In genomic region chr6:28863607-28864320, GRCh38 we compare ENCODE assay signal across 8 cellular contexts.
DNase-seq lines count a peak whose midpoint lies in the region; ATAC-seq, FAIRE-seq and TF ChIP-seq lines count a peak whose summit lies in the region.

No MANE protein-coding gene starts in this region.

- H3K4me1 Mint-ChIP-seq in activated naive CD4-positive, alpha-beta T cell treated with anti-CD3 and anti-CD28 coated beads for 36 hours (ENCODE audit: low read depth): peaks cover 33% of the 10 kb centered on the region

- CTCF ChIA-PET in activated naive CD4-positive, alpha-beta T cell treated with anti-CD3 and anti-CD28 coated beads for 36 hours (lab: Charles Lee): interaction anchor here (0.7 to 7.2 kb wide), 3 partner anchors 15 to 76 kb away, joined by 3 to 68 read pairs (median 3); no protein-coding TSS in a partner anchor

- H3K36me3 ChIP-seq in SJSA1: no peaks in the 10 kb centered on the region
- no peaks in the 10 kb centered on the region for H3K36me3 ChIP-seq in gastroesophageal sphincter
- H3K36me3 ChIP-seq in neutrophil: no peaks in the 10 kb centered on the region
- H3K36me3 ChIP-seq in stomach smooth muscle (ENCODE audit: control insufficient read depth in 2 of 2, insufficient read depth in 2 of 2, low read length in 2 of 2): no peaks in the 10 kb centered on the region

- H3K27me3 ChIP-seq in SJSA1 (replicated peaks): peaks cover 8% of the 10 kb centered on the region; the same call in 1 of the 2 replicates
- H3K27me3 ChIP-seq in gastroesophageal sphincter: no peaks in the 10 kb centered on the region
- H3K27me3 ChIP-seq in neutrophil: peaks cover 82% of the 10 kb centered on the region
- no peaks in the 10 kb centered on the region for H3K27me3 ChIP-seq in stomach smooth muscle (ENCODE audit: control insufficient read depth in 1 of 2, insufficient read depth in 2 of 2, low read length in 2 of 2)

- H3K27me3 Mint-ChIP-seq in activated naive CD4-positive, alpha-beta T cell treated with anti-CD3 and anti-CD28 coated beads for 36 hours (ENCODE audit: low read depth): peaks cover 3% of the 10 kb centered on the region

- no peak for TF ChIP-seq POLR2A in gastroesophageal sphincter (IDR thresholded peaks at IDR 0.05)

- peaks cover 5% of the 10 kb centered on the region; the same call in 1 of the 2 replicates for H3K9me3 ChIP-seq in SJSA1 (replicated peaks)
- no peaks in the 10 kb centered on the region for H3K9me3 ChIP-seq in gastroesophageal sphincter
- H3K9me3 ChIP-seq in neutrophil: no peaks in the 10 kb centered on the region
- no peaks in the 10 kb centered on the region for H3K9me3 ChIP-seq in stomach smooth muscle (ENCODE audit: control insufficient read depth in 2 of 2, low read length in 2 of 2)

- peaks cover 6% of the 10 kb centered on the region for H3K9me3 Mint-ChIP-seq in activated naive CD4-positive, alpha-beta T cell treated with anti-CD3 and anti-CD28 coated beads for 36 hours

- peak overlapping the region; percentile 51 to 70 for H3K9ac ChIP-seq in stomach smooth muscle (ENCODE audit: low read length in 2 of 2)

- H3K27ac ChIP-seq in SJSA1 (no peak overlapping the region), gastroesophageal sphincter (peak overlapping the region; percentile 25 to 84 (median 71)), neutrophil (no peak overlapping the region), stomach smooth muscle (ENCODE audit: low read length) (peak overlapping the region; percentile 41)

- peak overlapping the region; percentile 92 for H3K27ac Mint-ChIP-seq in activated naive CD4-positive, alpha-beta T cell treated with anti-CD3 and anti-CD28 coated beads for 36 hours

- intact Hi-C loops in activated naive CD4-positive, alpha-beta T cell treated with anti-CD3 and anti-CD28 coated beads for 36 hours (cut with micrococcal nuclease): loop anchor here (1.0 to 10.0 kb wide), 7 partner anchors 25 to 1029 kb away; partner anchors contain the start of genes TRIM27 and ZSCAN26

- peak; percentile 72 for FAIRE-seq in GM18507 (lab: Jason Lieb, UNC)

- peak; percentile 73 for ATAC-seq in gastroesophageal sphincter
- no peak for ATAC-seq in GM19397 (IDR thresholded peaks at IDR 0.05; ENCODE audit: unreplicated experiment)

- H3K4me1 ChIP-seq in SJSA1 (replicated peaks) (peaks cover 23% of the 10 kb centered on the region), gastroesophageal sphincter (peaks cover 0 to 22% (median 0%) of the 10 kb centered on the region in 3 donors), neutrophil (ENCODE audit: control insufficient read depth in 1 of 2, insufficient read depth in 1 of 2, low read depth in 1 of 2, low read length in 1 of 2) (peaks cover 25 to 31% of the 10 kb centered on the region in 2 experiments), stomach smooth muscle (ENCODE audit: control insufficient read depth, insufficient read depth, low read length) (peaks cover 3% of the 10 kb centered on the region)

- peak; percentile 18 for DNase-seq in GM18507 (ENCODE audit: extremely low spot score, insufficient read length, low read depth)
- DNase-seq in M059J (ENCODE audit: low read depth): peak; percentile 87
- DNase-seq in SJSA1 (ENCODE audit: low read depth in 1 of 2, low spot score in 2 of 2): peak; percentile 79 to 93
- peak; percentile 89 for DNase-seq in activated naive CD4-positive, alpha-beta T cell treated with anti-CD3 and anti-CD28 coated beads for 36 hours

- H3K4me3 Mint-ChIP-seq in activated naive CD4-positive, alpha-beta T cell treated with anti-CD3 and anti-CD28 coated beads for 36 hours: peak overlapping the region; percentile 86

- H3K4me3 ChIP-seq in SJSA1 (peak overlapping the region; percentile 48), gastroesophageal sphincter (peak overlapping the region; percentile 66 to 93), neutrophil (ENCODE audit: low read depth in 1 of 2, low read length in 1 of 2) (peak overlapping the region; percentile 52 to 54), stomach smooth muscle (ENCODE audit: low read length in 2 of 2) (peak overlapping the region; percentile 89 to 91)

- TF ChIP-seq CTCF in gastroesophageal sphincter (IDR thresholded peaks at IDR 0.05) (peak in 1 of 4 experiments; percentile 6), neutrophil (IDR thresholded peaks at IDR 0.05) (no peak)

- no peak for TF ChIP-seq EP300 in gastroesophageal sphincter (IDR thresholded peaks at IDR 0.05)

- H3K36me3 Mint-ChIP-seq in activated naive CD4-positive, alpha-beta T cell treated with anti-CD3 and anti-CD28 coated beads for 36 hours (ENCODE audit: low read depth): peaks cover 5% of the 10 kb centered on the region

- 0 to 1% methylated on average over 8 to 31 of the region's 47 CpGs for WGBS in gastroesophageal sphincter (ENCODE audit: low coverage in 1 of 2), 2 donors

Comparison
In these comparisons a context has a peak if more than half of its experiments do, and no peak if none do; other contexts are left out.
1. DNase-seq: peak in every context shown above with its lines; median percentile 89 in activated naive CD4-positive, alpha-beta T cell treated with anti-CD3 and anti-CD28 coated beads for 36 hours; 87 in M059J; 86 in SJSA1; 18 in GM18507.
2. H3K27ac ChIP-seq: peak in gastroesophageal sphincter (4 of 4) and stomach smooth muscle (single experiment); none in SJSA1 (single experiment) and neutrophil (single experiment).
3. Peak in every context shown above with its lines, with median percentiles within 50 percentile points of each other: H3K4me3 ChIP-seq.